ENCODE assay signal across 25 cellular contexts in the genomic region with DNA sequence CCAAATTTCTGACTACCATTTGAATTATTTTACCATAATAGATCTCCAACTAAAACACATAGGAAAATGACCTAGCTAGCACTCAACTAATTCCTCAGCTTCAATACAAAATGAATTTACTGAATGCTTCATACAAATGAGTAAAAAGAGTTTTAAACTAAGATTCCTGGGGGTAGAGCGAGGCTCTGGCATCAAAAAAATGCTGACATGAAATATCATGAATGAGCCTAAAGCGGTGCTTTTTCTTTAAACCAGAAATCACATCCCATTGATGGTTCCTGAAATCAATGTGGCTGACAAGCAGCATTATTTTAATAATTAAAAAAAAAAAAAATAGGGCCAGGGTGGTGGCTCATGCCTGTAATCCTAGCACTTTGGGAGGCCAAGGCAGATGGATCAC.
"Had no signal": no experiment of that assay in that cellular context is flagged by ENCODE, and none has a peak within 500 bp of the region (broad histone marks: within the 10 kb centered on the region; RNA-seq: fewer than 3 reads in every experiment).

No MANE protein-coding gene starts in this region.

- ATAC-seq: activated naive CD4-positive, alpha-beta T cell treated with anti-CD3 and anti-CD28 coated beads, Interleukin-2, amount 50 U/mL, for 72 hours; esophagus mucosa; right cardiac atrium had no signal

- H3K27me3 Mint-ChIP-seq: effector memory CD8-positive, alpha-beta T cell had no signal

- DNase-seq: activated CD4-positive, alpha-beta T cell treated with anti-CD3 and anti-CD28 coated beads for 4 hours; activated CD4-positive, alpha-beta T cell treated with anti-CD3 and anti-CD28 coated beads, Interleukin-2, amount 50 U/mL, for 48 hours; activated CD8-positive, alpha-beta memory T cell treated with anti-CD3 and anti-CD28 coated beads, Interleukin-2, amount 50 U/mL, for 48 hours; aorta; brain microvascular endothelial cell; caudate nucleus; dorsolateral prefrontal cortex; effector memory CD8-positive, alpha-beta T cell; hippocampal formation; left ventricle myocardium inferior; nucleus accumbens; right cardiac atrium; stimulated activated CD4-positive, alpha-beta T cell treated with anti-CD3 and anti-CD28 coated beads, Interleukin-12 subunit alpha, Interleukin-12 subunit beta, amount 100 ng/mL, for 4 hours; stimulated activated CD4-positive, alpha-beta T cell treated with anti-CD3 and anti-CD28 coated beads, Interleukin-4, amount 100 ng/mL, for 4 hours; T-helper 1 cell; T-helper 9 cell; trophoblast cell had no signal

- H3K4me3 Mint-ChIP-seq: activated T-helper 1 cell treated with anti-CD3 and anti-CD28 coated beads, Interleukin-12 subunit alpha, Interleukin-12 subunit beta, Interleukin-2, Interleukin-4 antibody, amounts not matched to agents 30 ng/mL and 10 ng/mL and 1 ng/mL, durations not matched to agents 14 hours and 24 hours and 36 hours; mesothelial cell of epicardium had no signal

- H3K36me3 ChIP-seq: brain microvascular endothelial cell, left ventricle myocardium inferior, vagina had no signal

- H3K27ac ChIP-seq: brain microvascular endothelial cell, dorsolateral prefrontal cortex, left ventricle myocardium inferior, parathyroid adenoma, vagina had no signal

- H3K27me3 ChIP-seq: brain microvascular endothelial cell, dorsolateral prefrontal cortex, vagina had no signal

- FAIRE-seq: colon, frontal cortex had no signal

- H3K27ac Mint-ChIP-seq: activated T-helper 1 cell treated with anti-CD3 and anti-CD28 coated beads, Interleukin-12 subunit alpha, Interleukin-12 subunit beta, Interleukin-2, Interleukin-4 antibody, amounts not matched to agents 30 ng/mL and 10 ng/mL and 1 ng/mL, durations not matched to agents 14 hours and 24 hours and 36 hours; mesothelial cell of epicardium had no signal

- H3K9me3 ChIP-seq: left ventricle myocardium inferior, vagina had no signal

- H3K9me3 Mint-ChIP-seq: activated naive CD4-positive, alpha-beta T cell treated with anti-CD3 and anti-CD28 coated beads, Interleukin-2, amount 50 U/mL, for 72 hours; activated T-helper 1 cell treated with anti-CD3 and anti-CD28 coated beads, Interleukin-12 subunit alpha, Interleukin-12 subunit beta, Interleukin-2, Interleukin-4 antibody, amounts not matched to agents 30 ng/mL and 10 ng/mL and 1 ng/mL, durations not matched to agents 14 hours and 24 hours and 36 hours; effector memory CD8-positive, alpha-beta T cell had no signal

- H3K9ac ChIP-seq: parathyroid adenoma had no signal

- H2AFZ ChIP-seq: parathyroid adenoma had no signal

- H3K4me3 ChIP-seq: dorsolateral prefrontal cortex, left ventricle myocardium inferior, vagina had no signal
